Comparison of ENCODE assay signal across 1 cellular context in the genomic region with DNA sequence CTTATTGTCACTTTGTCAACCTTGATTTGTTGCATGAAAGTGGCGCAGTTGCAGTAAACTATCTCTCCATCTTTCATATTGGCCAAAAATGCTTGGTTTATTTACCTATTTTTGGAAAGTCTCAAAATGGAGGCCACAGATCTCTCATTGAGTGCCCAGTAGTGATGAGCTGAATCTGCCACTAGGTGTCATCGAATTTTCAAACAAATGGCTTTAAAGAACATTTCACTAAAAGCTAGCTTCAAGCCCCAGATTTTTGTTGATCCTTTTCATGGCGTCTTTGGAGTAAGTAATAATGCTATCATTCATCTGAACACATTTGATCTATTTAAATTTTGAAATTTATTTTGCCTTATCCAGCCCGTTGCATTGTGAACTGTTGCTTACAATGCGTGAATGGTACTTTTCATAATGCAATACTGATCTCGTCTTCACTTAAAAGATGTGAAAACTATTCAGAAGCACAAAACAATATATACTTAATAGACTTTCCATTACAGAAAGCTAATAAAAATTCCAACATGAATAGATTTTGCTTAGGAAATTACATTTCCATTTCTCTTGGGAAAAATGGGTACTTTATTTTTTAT.
TF ChIP-seq lines count a peak whose summit lies in the region.

No MANE protein-coding gene starts in this region.

TF ChIP-seq in K562, 482 proteins besides CTCF, POLR2A, EP300 and RAD21 (continued from another document):
- TF ChIP-seq, protein P1, sequence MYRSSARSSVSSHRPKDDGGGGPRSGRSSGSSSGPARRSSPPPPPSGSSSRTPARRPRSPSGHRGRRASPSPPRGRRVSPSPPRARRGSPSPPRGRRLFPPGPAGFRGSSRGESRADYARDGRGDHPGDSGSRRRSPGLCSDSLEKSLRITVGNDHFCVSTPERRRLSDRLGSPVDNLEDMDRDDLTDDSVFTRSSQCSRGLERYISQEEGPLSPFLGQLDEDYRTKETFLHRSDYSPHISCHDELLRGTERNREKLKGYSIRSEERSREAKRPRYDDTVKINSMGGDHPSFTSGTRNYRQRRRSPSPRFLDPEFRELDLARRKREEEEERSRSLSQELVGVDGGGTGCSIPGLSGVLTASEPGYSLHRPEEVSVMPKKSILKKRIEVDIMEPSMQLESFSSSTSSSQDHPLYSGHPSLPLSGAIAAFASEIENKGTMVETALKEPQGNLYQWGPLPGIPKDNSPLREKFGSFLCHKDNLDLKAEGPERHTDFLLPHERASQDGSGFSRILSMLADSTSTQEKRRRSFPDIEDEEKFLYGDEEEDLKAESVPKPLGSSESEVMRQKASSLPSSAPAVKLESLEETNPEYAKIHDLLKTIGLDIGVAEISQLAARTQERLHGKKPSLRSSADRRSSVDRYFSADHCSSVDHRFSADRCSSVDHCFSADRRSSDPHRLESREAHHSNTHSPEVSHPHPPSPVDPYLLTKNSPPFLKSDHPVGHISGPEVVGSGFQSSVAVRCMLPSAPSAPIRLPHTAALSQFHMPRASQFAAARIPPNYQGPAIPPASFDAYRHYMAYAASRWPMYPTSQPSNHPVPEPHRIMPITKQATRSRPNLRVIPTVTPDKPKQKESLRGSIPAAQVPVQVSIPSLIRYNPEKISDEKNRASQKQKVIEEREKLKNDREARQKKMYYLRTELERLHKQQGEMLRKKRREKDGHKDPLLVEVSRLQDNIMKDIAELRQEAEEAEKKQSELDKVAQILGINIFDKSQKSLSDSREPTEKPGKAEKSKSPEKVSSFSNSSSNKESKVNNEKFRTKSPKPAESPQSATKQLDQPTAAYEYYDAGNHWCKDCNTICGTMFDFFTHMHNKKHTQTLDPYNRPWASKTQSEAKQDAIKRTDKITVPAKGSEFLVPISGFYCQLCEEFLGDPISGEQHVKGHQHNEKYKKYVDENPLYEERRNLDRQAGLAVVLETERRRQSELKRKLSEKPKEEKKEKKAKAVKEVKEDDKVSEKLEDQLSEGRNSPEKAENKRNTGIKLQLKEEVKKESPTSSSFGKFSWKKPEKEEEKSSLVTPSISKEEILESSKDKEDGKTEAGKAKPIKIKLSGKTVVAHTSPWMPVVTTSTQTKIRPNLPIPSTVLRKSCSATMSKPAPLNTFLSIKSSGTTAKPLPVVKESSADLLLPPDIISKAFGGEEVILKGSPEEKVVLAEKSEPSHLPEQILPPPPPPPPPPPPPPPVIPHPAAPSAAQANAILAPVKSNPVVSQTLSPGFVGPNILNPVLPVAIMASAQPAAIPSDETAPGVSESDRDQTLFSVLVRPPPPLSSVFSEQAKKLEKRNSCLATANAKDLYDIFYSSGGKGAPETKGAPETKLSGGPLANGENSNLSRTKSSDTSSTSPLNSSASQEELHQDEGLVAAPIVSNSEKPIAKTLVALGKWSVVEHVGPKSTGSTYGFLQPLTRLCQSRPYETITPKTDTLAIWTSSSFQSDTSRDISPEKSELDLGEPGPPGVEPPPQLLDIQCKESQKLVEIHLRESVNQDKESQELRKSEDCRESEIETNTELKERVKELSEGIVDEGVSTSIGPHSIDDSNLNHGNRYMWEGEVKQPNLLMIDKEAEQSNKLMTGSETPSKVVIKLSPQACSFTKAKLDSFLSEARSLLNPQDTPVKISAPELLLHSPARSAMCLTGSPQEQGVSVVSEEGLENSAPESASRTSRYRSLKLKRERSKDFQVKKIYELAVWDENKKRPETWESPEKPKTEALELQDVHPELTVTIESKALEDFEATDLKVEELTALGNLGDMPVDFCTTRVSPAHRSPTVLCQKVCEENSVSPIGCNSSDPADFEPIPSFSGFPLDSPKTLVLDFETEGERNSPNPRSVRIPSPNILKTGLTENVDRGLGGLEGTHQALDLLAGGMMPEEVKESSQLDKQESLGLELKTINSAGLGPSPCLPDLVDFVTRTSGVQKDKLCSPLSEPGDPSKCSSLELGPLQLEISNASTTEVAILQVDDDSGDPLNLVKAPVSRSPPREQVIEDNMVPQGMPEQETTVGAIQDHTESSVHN (IDR thresholded peaks at IDR 0.05; ENCODE audit: borderline replicate concordance in 1 of 2, low read depth in 1 of 2), result no peak
- no peak for TF ChIP-seq MTA3 (IDR thresholded peaks at IDR 0.05; ENCODE audit: borderline replicate concordance)
- TF ChIP-seq TCF7L2 (IDR thresholded peaks at IDR 0.05; ENCODE audit: low read depth, low read length), result no peak
- TF ChIP-seq ZNF134 (CRISPR knock-in tag; conservative IDR thresholded peaks at IDR 0.05), result no peak
- no peak for TF ChIP-seq ZFX (CRISPR knock-in tag; IDR thresholded peaks at IDR 0.05)
- TF ChIP-seq BHLHE40 (IDR thresholded peaks at IDR 0.05; ENCODE audit: low read length), result no peak
- TF ChIP-seq FUS (optimal IDR thresholded peaks at IDR 0.05; ENCODE audit: low read depth, low read length), result no peak
- no peak for TF ChIP-seq NFRKB (IDR thresholded peaks at IDR 0.05; ENCODE audit: low read depth)
- no peak for TF ChIP-seq NR1H2 (CRISPR knock-in tag; IDR thresholded peaks at IDR 0.05)
- TF ChIP-seq POLR2G (IDR thresholded peaks at IDR 0.05; ENCODE audit: low read depth, low read length), result no peak
- TF ChIP-seq NRF1 (conservative IDR thresholded peaks at IDR 0.05 in 1 of 2, IDR thresholded peaks at IDR 0.05 in 1 of 2), result no peak
- TF ChIP-seq E2F1 (CRISPR knock-in tag; IDR thresholded peaks at IDR 0.05), result no peak
- TF ChIP-seq KDM5B (IDR thresholded peaks at IDR 0.05; ENCODE audit: insufficient replicate concordance, low read depth, low read length), result no peak
- TF ChIP-seq MYNN (IDR thresholded peaks at IDR 0.05), result no peak
- no peak for TF ChIP-seq MYNN (CRISPR knock-in tag; IDR thresholded peaks at IDR 0.05)
- no peak for TF ChIP-seq MBD1 (CRISPR knock-in tag; IDR thresholded peaks at IDR 0.05)
- no peak for TF ChIP-seq ZKSCAN3 (CRISPR knock-in tag; IDR thresholded peaks at IDR 0.05)
- TF ChIP-seq, protein P2, sequence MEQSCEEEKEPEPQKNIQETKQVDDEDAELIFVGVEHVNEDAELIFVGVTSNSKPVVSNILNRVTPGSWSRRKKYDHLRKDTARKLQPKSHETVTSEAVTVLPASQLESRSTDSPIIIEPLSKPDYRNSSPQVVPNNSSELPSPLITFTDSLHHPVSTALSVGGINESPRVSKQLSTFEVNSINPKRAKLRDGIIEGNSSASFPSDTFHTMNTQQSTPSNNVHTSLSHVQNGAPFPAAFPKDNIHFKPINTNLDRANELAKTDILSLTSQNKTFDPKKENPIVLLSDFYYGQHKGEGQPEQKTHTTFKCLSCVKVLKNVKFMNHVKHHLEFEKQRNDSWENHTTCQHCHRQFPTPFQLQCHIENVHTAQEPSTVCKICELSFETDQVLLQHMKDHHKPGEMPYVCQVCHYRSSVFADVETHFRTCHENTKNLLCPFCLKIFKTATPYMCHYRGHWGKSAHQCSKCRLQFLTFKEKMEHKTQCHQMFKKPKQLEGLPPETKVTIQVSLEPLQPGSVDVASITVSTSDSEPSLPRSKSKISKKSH (CRISPR knock-in tag; IDR thresholded peaks at IDR 0.05), result no peak
